ENCODE assay signal across 10 cellular contexts in the genomic region with DNA sequence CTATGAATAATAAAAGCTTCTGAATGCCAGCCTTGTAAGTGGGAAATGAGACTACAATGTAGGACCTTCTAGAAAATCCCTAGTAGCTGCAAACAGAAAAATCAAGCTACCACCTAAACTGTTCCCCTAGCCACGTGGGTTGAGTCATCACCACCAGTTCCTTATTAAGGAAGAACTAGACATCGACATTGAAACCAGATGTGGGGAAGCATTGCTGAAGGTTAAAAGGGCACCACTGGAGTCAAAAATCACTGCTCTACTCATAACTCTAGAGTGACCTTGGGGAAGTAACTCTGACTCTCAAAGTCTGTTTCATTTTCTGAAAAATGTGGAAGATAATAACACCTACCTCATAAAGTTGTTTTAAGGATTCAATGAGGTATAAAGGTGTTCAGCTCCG. TPM values are rescaled to one million over a fixed set of nuclear protein-coding genes. Genes with fewer than 3 reads are reported as not detected.
DNase-seq lines count a peak whose midpoint lies in the region; ATAC-seq and TF ChIP-seq lines count a peak whose summit lies in the region.
"Had no signal": no experiment of that assay in that cellular context is flagged by ENCODE, and none has a peak within 500 bp of the region (broad histone marks: within the 10 kb centered on the region; RNA-seq: fewer than 3 reads in every experiment).

No MANE protein-coding gene starts in this region.

- TF ChIP-seq CTCF in astrocyte of the spinal cord (IDR thresholded peaks at IDR 0.05; ENCODE audit: low read depth, low read length) (no peak), tibial nerve (IDR thresholded peaks at IDR 0.05) (no peak)

- H3K27ac ChIP-seq in tibial nerve: no peak overlapping the region
- H3K27ac ChIP-seq: adrenal gland had no signal

- no peak overlapping the region for H3K4me3 ChIP-seq in astrocyte of the spinal cord (ENCODE audit: low read depth, low read length)
- no peak overlapping the region for H3K4me3 ChIP-seq in tibial nerve
- H3K4me3 ChIP-seq: adrenal gland, skin epidermis had no signal

- no peak for TF ChIP-seq POLR2A in tibial nerve (IDR thresholded peaks at IDR 0.05)

- 45 to 50% methylated on average over 3 of the region's 3 CpGs for WGBS in tibial nerve, 2 donors

- H3K9me3 ChIP-seq in tibial nerve: no peaks in the 10 kb centered on the region
- H3K9me3 ChIP-seq: adrenal gland had no signal

- ATAC-seq in HG03280 (IDR thresholded peaks at IDR 0.05; ENCODE audit: unreplicated experiment): peak; percentile 62

- no peak for TF ChIP-seq EP300 in tibial nerve (IDR thresholded peaks at IDR 0.05)

- in situ Hi-C loops in astrocyte of the spinal cord (cut with HindIII; ENCODE audit: low sequenced_read_pairs): no loop called here

- DNase-seq in stimulated activated CD4-positive, alpha-beta T cell treated with anti-CD3 and anti-CD28 coated beads, Interleukin-1b, Interleukin-23, amount 100 ng/mL, for 48 hours: peak; percentile 14
- no peak for DNase-seq in stimulated activated CD4-positive, alpha-beta T cell treated with anti-CD3 and anti-CD28 coated beads, Interleukin-12 subunit alpha, Interleukin-12 subunit beta, amount 100 ng/mL, for 4 hours
- DNase-seq in astrocyte of the spinal cord (ENCODE audit: low read depth, low spot score): peak; percentile 39
- DNase-seq in tibial nerve (ENCODE audit: low spot score in 2 of 2): no peak
- DNase-seq in T-helper 9 cell: no peak
- no peak for DNase-seq in T-helper 2 cell
- no peak for DNase-seq in D341Med (ENCODE audit: low spot score)

- H3K4me1 ChIP-seq in tibial nerve: peaks cover 0 to 11% (median 5%) of the 10 kb centered on the region in 4 donors
- H3K4me1 ChIP-seq: adrenal gland had no signal

- H3K36me3 ChIP-seq in tibial nerve: no peaks in the 10 kb centered on the region
- H3K36me3 ChIP-seq: adrenal gland had no signal

- no peaks in the 10 kb centered on the region for H3K27me3 ChIP-seq in tibial nerve
- H3K27me3 ChIP-seq: adrenal gland had no signal

RNA-seq across cellular contexts. Expression of gene CNIH1, which starts 9.4 kb away (rescaled TPM):
- 10 to 100 TPM; 29.3 to 61.8 (median 59.5) TPM for total RNA-seq in tibial nerve

RNA-seq across cellular contexts. Expression of gene GMFB, which starts 38.2 kb away (rescaled TPM):
- total RNA-seq in tibial nerve: 100 to 1,000 TPM in 1 of 4 donors, 10 to 100 TPM in 3; 41.8 to 111 (median 72.6) TPM

RNA-seq across cellular contexts. Expression of gene CDKN3, which starts 53.7 kb away (rescaled TPM):
- total RNA-seq in tibial nerve: 1 to 10 TPM in 2 of 4 donors, not detected in 2; 3.6 to 4.6 TPM

RNA-seq across cellular contexts. Expression of gene CGRRF1, which starts 59.2 kb away (rescaled TPM):
- 10 to 100 TPM; 16.5 to 28.8 (median 21.2) TPM for total RNA-seq in tibial nerve

Comparison
In these comparisons a context has a peak if more than half of its experiments do, and no peak if none do; other contexts are left out.
1. DNase-seq: peak in stimulated activated CD4-positive, alpha-beta T cell treated with anti-CD3 and anti-CD28 coated beads, Interleukin-1b, Interleukin-23, amount 100 ng/mL, for 48 hours (single experiment) and astrocyte of the spinal cord (single experiment); none in stimulated activated CD4-positive, alpha-beta T cell treated with anti-CD3 and anti-CD28 coated beads, Interleukin-12 subunit alpha, Interleukin-12 subunit beta, amount 100 ng/mL, for 4 hours (single experiment), tibial nerve (0 of 2), T-helper 9 cell (single experiment), T-helper 2 cell (0 of 5) and D341Med (single experiment).